In genomic region chr15:78716651-78717050, GRCh38 we compare ENCODE assay signal across 19 cellular contexts.
"Had no signal": no experiment of that assay in that cellular context is flagged by ENCODE, and none has a peak within 500 bp of the region (broad histone marks: within the 10 kb centered on the region; RNA-seq: fewer than 3 reads in every experiment).

No MANE protein-coding gene starts in this region.

- H3K36me3 Mint-ChIP-seq: natural killer cell had no signal

- H3K27ac ChIP-seq: gastroesophageal sphincter, prostate gland, right lobe of liver, suprapubic skin had no signal

- H3K4me3 ChIP-seq: gastroesophageal sphincter, lung, mucosa of descending colon, prostate gland, right lobe of liver, suprapubic skin had no signal

- H3K4me1 ChIP-seq: gastroesophageal sphincter, prostate gland, right lobe of liver, suprapubic skin had no signal

- H3K9me3 ChIP-seq: gastroesophageal sphincter, mucosa of descending colon, prostate gland, right lobe of liver, suprapubic skin had no signal

- DNase-seq: activated CD4-positive, alpha-beta T cell treated with anti-CD3 and anti-CD28 coated beads, Interleukin-2, amount 10 ng/mL, durations not matched to agents 24 days and 14 days; activated naive CD4-positive, alpha-beta T cell treated with Interleukin-2 at 50 U/mL for 16 hours; effector memory CD8-positive, alpha-beta T cell; mucosa of descending colon; natural killer cell; right lobe of liver; stimulated activated CD4-positive, alpha-beta T cell treated with anti-CD3 and anti-CD28 coated beads, Interleukin-2, amount 100 ng/mL, for 48 hours; stimulated activated naive CD4-positive, alpha-beta T cell treated with Interleukin-2 at 50 U/mL for 16 hours had no signal

- H3K4me1 Mint-ChIP-seq: central memory CD8-positive, alpha-beta T cell; natural killer cell; WTC11 had no signal

- H3K27me3 ChIP-seq: right lobe of liver had no signal

- H3K36me3 ChIP-seq: gastroesophageal sphincter, prostate gland, right lobe of liver, suprapubic skin had no signal

- H3K9me3 Mint-ChIP-seq: activated T-helper 1 cell treated with anti-CD3 and anti-CD28 coated beads, Interleukin-12 subunit alpha, Interleukin-12 subunit beta, Interleukin-2, Interleukin-4 antibody, amounts not matched to agents 30 ng/mL and 10 ng/mL and 1 ng/mL, durations not matched to agents 14 hours and 24 hours and 36 hours; dendritic cell treated with granulocyte-macrophage colony-stimulating factor and Interleukin-4, amounts not matched to agents 40 ng/mL and 50 ng/mL, for 4 days; effector memory CD8-positive, alpha-beta T cell; natural killer cell; T-helper 1 cell treated with Interleukin-12 subunit alpha and Interleukin-12 subunit beta and Interleukin-4 antibody, amounts not matched to agents 30 μg/mL and 1 μg/mL, for 36 hours; type B pancreatic cell had no signal

- ATAC-seq: effector memory CD8-positive, alpha-beta T cell; gastroesophageal sphincter; mucosa of descending colon; natural killer cell; right lobe of liver; SK-N-SH treated with all-trans-retinoic acid at 6 μM for 48 hours; WTC11 had no signal

- H3K27ac Mint-ChIP-seq: activated CD4-positive, alpha-beta T cell treated with anti-CD3 and anti-CD28 coated beads, Interleukin-2, amount 10 ng/mL, durations not matched to agents 24 days and 14 days; activated T-helper 1 cell treated with anti-CD3 and anti-CD28 coated beads, Interleukin-12 subunit alpha, Interleukin-12 subunit beta, Interleukin-2, Interleukin-4 antibody, amounts not matched to agents 30 ng/mL and 10 ng/mL and 1 ng/mL, durations not matched to agents 14 hours and 24 hours and 36 hours; dendritic cell treated with granulocyte-macrophage colony-stimulating factor and Interleukin-4, amounts not matched to agents 40 ng/mL and 50 ng/mL, for 4 days; effector memory CD8-positive, alpha-beta T cell; natural killer cell; T-helper 1 cell treated with Interleukin-12 subunit alpha and Interleukin-12 subunit beta and Interleukin-4 antibody, amounts not matched to agents 30 μg/mL and 1 μg/mL, for 36 hours; type B pancreatic cell; WTC11 had no signal

- H3K4me3 Mint-ChIP-seq: activated CD4-positive, alpha-beta T cell treated with anti-CD3 and anti-CD28 coated beads, Interleukin-2, amount 10 ng/mL, durations not matched to agents 24 days and 14 days; activated T-helper 1 cell treated with anti-CD3 and anti-CD28 coated beads, Interleukin-12 subunit alpha, Interleukin-12 subunit beta, Interleukin-2, Interleukin-4 antibody, amounts not matched to agents 30 ng/mL and 10 ng/mL and 1 ng/mL, durations not matched to agents 14 hours and 24 hours and 36 hours; central memory CD8-positive, alpha-beta T cell; dendritic cell treated with granulocyte-macrophage colony-stimulating factor and Interleukin-4, amounts not matched to agents 40 ng/mL and 50 ng/mL, for 4 days; effector memory CD8-positive, alpha-beta T cell; natural killer cell; T-helper 1 cell treated with Interleukin-12 subunit alpha and Interleukin-12 subunit beta and Interleukin-4 antibody, amounts not matched to agents 30 μg/mL and 1 μg/mL, for 36 hours; type B pancreatic cell; WTC11 had no signal
